In the genomic region with DNA sequence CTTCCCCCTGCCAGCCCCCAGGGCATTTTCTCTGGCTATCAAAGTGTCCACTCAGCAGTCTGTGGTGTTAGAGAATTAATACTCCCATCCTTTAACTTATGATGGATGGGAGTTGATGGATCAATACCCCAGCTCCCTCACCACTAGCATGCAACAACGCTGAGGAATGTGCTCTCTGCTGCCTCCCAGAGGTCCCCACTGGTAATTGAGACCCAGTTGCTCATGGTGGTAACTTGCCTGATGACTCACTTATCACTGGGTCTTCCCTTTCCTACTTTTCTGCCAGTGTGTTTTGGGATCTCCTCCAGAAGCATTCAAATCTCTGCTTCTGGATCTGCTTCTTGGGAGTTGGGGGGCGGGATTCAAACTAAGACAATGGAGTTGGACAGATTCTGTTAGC, we compare ENCODE assay signal across 1 cellular context.
TF ChIP-seq lines count a peak whose summit lies in the region.

No MANE protein-coding gene starts in this region.

TF ChIP-seq in GM12878, 131 proteins besides CTCF, POLR2A, EP300 and RAD21 (continued from another document):
- TF ChIP-seq, protein P1, sequence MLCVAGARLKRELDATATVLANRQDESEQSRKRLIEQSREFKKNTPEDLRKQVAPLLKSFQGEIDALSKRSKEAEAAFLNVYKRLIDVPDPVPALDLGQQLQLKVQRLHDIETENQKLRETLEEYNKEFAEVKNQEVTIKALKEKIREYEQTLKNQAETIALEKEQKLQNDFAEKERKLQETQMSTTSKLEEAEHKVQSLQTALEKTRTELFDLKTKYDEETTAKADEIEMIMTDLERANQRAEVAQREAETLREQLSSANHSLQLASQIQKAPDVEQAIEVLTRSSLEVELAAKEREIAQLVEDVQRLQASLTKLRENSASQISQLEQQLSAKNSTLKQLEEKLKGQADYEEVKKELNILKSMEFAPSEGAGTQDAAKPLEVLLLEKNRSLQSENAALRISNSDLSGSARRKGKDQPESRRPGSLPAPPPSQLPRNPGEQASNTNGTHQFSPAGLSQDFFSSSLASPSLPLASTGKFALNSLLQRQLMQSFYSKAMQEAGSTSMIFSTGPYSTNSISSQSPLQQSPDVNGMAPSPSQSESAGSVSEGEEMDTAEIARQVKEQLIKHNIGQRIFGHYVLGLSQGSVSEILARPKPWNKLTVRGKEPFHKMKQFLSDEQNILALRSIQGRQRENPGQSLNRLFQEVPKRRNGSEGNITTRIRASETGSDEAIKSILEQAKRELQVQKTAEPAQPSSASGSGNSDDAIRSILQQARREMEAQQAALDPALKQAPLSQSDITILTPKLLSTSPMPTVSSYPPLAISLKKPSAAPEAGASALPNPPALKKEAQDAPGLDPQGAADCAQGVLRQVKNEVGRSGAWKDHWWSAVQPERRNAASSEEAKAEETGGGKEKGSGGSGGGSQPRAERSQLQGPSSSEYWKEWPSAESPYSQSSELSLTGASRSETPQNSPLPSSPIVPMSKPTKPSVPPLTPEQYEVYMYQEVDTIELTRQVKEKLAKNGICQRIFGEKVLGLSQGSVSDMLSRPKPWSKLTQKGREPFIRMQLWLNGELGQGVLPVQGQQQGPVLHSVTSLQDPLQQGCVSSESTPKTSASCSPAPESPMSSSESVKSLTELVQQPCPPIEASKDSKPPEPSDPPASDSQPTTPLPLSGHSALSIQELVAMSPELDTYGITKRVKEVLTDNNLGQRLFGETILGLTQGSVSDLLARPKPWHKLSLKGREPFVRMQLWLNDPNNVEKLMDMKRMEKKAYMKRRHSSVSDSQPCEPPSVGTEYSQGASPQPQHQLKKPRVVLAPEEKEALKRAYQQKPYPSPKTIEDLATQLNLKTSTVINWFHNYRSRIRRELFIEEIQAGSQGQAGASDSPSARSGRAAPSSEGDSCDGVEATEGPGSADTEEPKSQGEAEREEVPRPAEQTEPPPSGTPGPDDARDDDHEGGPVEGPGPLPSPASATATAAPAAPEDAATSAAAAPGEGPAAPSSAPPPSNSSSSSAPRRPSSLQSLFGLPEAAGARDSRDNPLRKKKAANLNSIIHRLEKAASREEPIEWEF (IDR thresholded peaks at IDR 0.05; ENCODE audit: insufficient replicate concordance, low read depth, low read length) = no peak
- TF ChIP-seq IKZF2 (IDR thresholded peaks at IDR 0.05) = no peak
- TF ChIP-seq JUNB (IDR thresholded peaks at IDR 0.05) = no peak
- TF ChIP-seq ZNF217 (IDR thresholded peaks at IDR 0.05) = no peak
- no peak for TF ChIP-seq NFXL1 (IDR thresholded peaks at IDR 0.05; ENCODE audit: borderline replicate concordance)
- TF ChIP-seq CHD2 (IDR thresholded peaks at IDR 0.05; ENCODE audit: borderline replicate concordance, low read depth, low read length) = no peak
- no peak for TF ChIP-seq ESRRA (IDR thresholded peaks at IDR 0.05; ENCODE audit: low read length)
- TF ChIP-seq, protein P2, sequence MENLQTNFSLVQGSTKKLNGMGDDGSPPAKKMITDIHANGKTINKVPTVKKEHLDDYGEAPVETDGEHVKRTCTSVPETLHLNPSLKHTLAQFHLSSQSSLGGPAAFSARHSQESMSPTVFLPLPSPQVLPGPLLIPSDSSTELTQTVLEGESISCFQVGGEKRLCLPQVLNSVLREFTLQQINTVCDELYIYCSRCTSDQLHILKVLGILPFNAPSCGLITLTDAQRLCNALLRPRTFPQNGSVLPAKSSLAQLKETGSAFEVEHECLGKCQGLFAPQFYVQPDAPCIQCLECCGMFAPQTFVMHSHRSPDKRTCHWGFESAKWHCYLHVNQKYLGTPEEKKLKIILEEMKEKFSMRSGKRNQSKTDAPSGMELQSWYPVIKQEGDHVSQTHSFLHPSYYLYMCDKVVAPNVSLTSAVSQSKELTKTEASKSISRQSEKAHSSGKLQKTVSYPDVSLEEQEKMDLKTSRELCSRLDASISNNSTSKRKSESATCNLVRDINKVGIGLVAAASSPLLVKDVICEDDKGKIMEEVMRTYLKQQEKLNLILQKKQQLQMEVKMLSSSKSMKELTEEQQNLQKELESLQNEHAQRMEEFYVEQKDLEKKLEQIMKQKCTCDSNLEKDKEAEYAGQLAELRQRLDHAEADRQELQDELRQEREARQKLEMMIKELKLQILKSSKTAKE (IDR thresholded peaks at IDR 0.05; ENCODE audit: low read depth, poor library complexity, severe bottlenecking) = no peak
